In genomic region chr5:150485770-150486401, GRCh38 we compare ENCODE assay signal across 8 cellular contexts. TPM values are rescaled to one million over a fixed set of nuclear protein-coding genes. Genes with fewer than 3 reads are reported as not detected.
DNase-seq lines count a peak whose midpoint lies in the region; ATAC-seq, FAIRE-seq and TF ChIP-seq lines count a peak whose summit lies in the region.

No MANE protein-coding gene starts in this region.

- in situ Hi-C loops in SK-MEL-5 (cut with HindIII; ENCODE audit: low pct_unique_long_range_greater_than_20kb, low sequenced_read_pairs) (no loop called here), T47D (cut with HindIII; ENCODE audit: low pct_unique_long_range_greater_than_20kb, low sequenced_read_pairs) (no loop called here)

- H3K4me2 ChIP-seq in keratinocyte (ENCODE audit: control insufficient read depth, extremely low read depth, insufficient read depth, low read depth, low read length): peak overlapping the region; percentile 76

- peak; percentile 18 for ATAC-seq in GM21529 (IDR thresholded peaks at IDR 0.05; ENCODE audit: unreplicated experiment)
- ATAC-seq in HG02678 (IDR thresholded peaks at IDR 0.05; ENCODE audit: unreplicated experiment): no peak

- no peaks in the 10 kb centered on the region for H3K36me3 ChIP-seq in keratinocyte (ENCODE audit: control insufficient read depth in 2 of 2, extremely low read depth in 1 of 2, insufficient read depth in 2 of 2, low read length in 2 of 2)

- peak overlapping the region; percentile 54 for H3K27ac ChIP-seq in keratinocyte (ENCODE audit: control insufficient read depth, insufficient read depth, low read length)

- peak overlapping the region; percentile 62 for H2AFZ ChIP-seq in keratinocyte (ENCODE audit: control insufficient read depth, low read length)

- no peaks in the 10 kb centered on the region for H4K20me1 ChIP-seq in keratinocyte (ENCODE audit: control insufficient read depth, extremely low read depth, insufficient read depth, low read length)

- peaks cover 6% of the 10 kb centered on the region for H3K9me1 ChIP-seq in keratinocyte (ENCODE audit: control insufficient read depth, extremely low read depth, insufficient read depth, low read length)

- peak overlapping the region; percentile 62 to 78 (median 72) for H3K4me3 ChIP-seq in keratinocyte (ENCODE audit: control insufficient read depth in 2 of 3, extremely low read depth in 1 of 3, insufficient read depth in 2 of 3, low read depth in 1 of 3, low read length in 3 of 3)

- peak overlapping the region; percentile 87 for H3K9ac ChIP-seq in keratinocyte (ENCODE audit: control insufficient read depth, extremely low read depth, insufficient read depth, low read length)

- H3K4me1 ChIP-seq in keratinocyte (ENCODE audit: control insufficient read depth, extremely low read depth, insufficient read depth, low read length): peaks cover 40% of the 10 kb centered on the region

- H3K79me2 ChIP-seq in keratinocyte (ENCODE audit: control insufficient read depth, insufficient read depth, low read length): peaks cover 44% of the 10 kb centered on the region

- no peaks in the 10 kb centered on the region for H3K27me3 ChIP-seq in keratinocyte (ENCODE audit: control insufficient read depth, extremely low read depth, insufficient read depth, low read length)

- dilution Hi-C loops in keratinocyte (cut with MboI; ENCODE audit: extremely low pct_ligation_motif_present, low sequenced_read_pairs): no loop called here

- no peak for TF ChIP-seq CTCF in keratinocyte (optimal IDR thresholded peaks at IDR 0.05 in 1 of 3, IDR thresholded peaks at IDR 0.05 in 1 of 3, conservative IDR thresholded peaks at IDR 0.05 in 1 of 3; ENCODE audit: extremely low read depth in 1 of 3, insufficient read depth in 2 of 3, low read length in 3 of 3)

- peak; percentile 82 for DNase-seq in AG20443 (ENCODE audit: low spot score)
- peak; percentile 22 for DNase-seq in SK-MEL-5 (ENCODE audit: low read depth, low spot score)
- peak; percentile 62 to 85 for DNase-seq in T47D (ENCODE audit: low read depth in 1 of 2, low spot score in 1 of 2)
- DNase-seq in keratinocyte (ENCODE audit: low read depth, low spot score): no peak
- peak; percentile 53 for DNase-seq in stimulated activated CD4-positive, alpha-beta T cell treated with anti-CD3 and anti-CD28 coated beads, Interleukin-15, amount 100 ng/mL, for 24 hours
- DNase-seq in HUDEP-2 (lab: John Stamatoyannopoulos, UW; ENCODE audit: unreplicated experiment in 76 of 76): no peak

- no peak for FAIRE-seq in keratinocyte (lab: Jason Lieb, UNC)

- no peaks in the 10 kb centered on the region for H3K9me3 ChIP-seq in keratinocyte (ENCODE audit: control insufficient read depth, low read depth, low read length)

RNA-seq across cellular contexts. Expression of gene NDST1, which starts 22.0 kb away (rescaled TPM):
- 9.6 and 10.9 TPM in 2 replicates for total RNA-seq in SK-MEL-5 (2014; rRNA removed; shearing (Covaris generic))
- polyA plus RNA-seq in SK-MEL-5 (2015; cell fraction: cytosol; rRNA removed): 25.3 and 39.3 TPM in 2 replicates
- 16.7 and 33.0 TPM in 2 replicates for polyA plus RNA-seq in SK-MEL-5 (2015; cell fraction: nucleus; rRNA removed)
- 24.9 to 43.5 TPM (median 36.2 TPM) in 3 replicates for polyA plus RNA-seq in keratinocyte
- 8.3 TPM for polyA plus RNA-seq in keratinocyte (2011; ENCODE audit: low read depth)
- 31.9 and 37.2 TPM in 2 replicates for polyA plus RNA-seq in keratinocyte (2011; cell fraction: cytosol; rRNA removed)
- polyA plus RNA-seq in keratinocyte (2011; cell fraction: nucleus; rRNA removed): 106 and 123 TPM in 2 replicates
- 21.8 and 60.7 TPM in 2 replicates for polyA plus RNA-seq in keratinocyte (2012; ENCODE audit: low replicate concordance)
- 60.2 to 180 TPM (median 69.9 TPM) in 3 replicates for polyA minus RNA-seq in keratinocyte
- polyA minus RNA-seq in keratinocyte (2011; cell fraction: cytosol; rRNA and poly(A)+ RNA removed): 62.7 TPM
- 122 and 151 TPM in 2 replicates for polyA minus RNA-seq in keratinocyte (2011; cell fraction: nucleus; rRNA and poly(A)+ RNA removed)

RNA-seq across cellular contexts. Expression of gene RPS14, which starts 36.3 kb away (rescaled TPM):
- 2,665 and 2,807 TPM in 2 replicates for total RNA-seq in SK-MEL-5 (2014; rRNA removed; shearing (Covaris generic))
- polyA plus RNA-seq in SK-MEL-5 (2015; cell fraction: cytosol; rRNA removed): 2,027 and 2,592 TPM in 2 replicates
- polyA plus RNA-seq in SK-MEL-5 (2015; cell fraction: nucleus; rRNA removed): 301 and 412 TPM in 2 replicates
- polyA plus RNA-seq in keratinocyte: 3,540 to 4,624 TPM (median 3,588 TPM) in 3 replicates
- polyA plus RNA-seq in keratinocyte (2011; ENCODE audit: low read depth): 630 TPM
- 6,466 and 6,976 TPM in 2 replicates for polyA plus RNA-seq in keratinocyte (2011; cell fraction: cytosol; rRNA removed)
- 1,255 and 1,377 TPM in 2 replicates for polyA plus RNA-seq in keratinocyte (2011; cell fraction: nucleus; rRNA removed)
- 2,935 and 4,321 TPM in 2 replicates for polyA plus RNA-seq in keratinocyte (2012; ENCODE audit: low replicate concordance)
- polyA minus RNA-seq in keratinocyte: 778 to 1,315 TPM (median 1,196 TPM) in 3 replicates
- 781 TPM for polyA minus RNA-seq in keratinocyte (2011; cell fraction: cytosol; rRNA and poly(A)+ RNA removed)
- 129 and 187 TPM in 2 replicates for polyA minus RNA-seq in keratinocyte (2011; cell fraction: nucleus; rRNA and poly(A)+ RNA removed)

Comparison
In these comparisons a context has a peak if more than half of its experiments do, and no peak if none do; other contexts are left out.
1. DNase-seq: peak in AG20443 (single experiment), SK-MEL-5 (single experiment), T47D (2 of 2) and stimulated activated CD4-positive, alpha-beta T cell treated with anti-CD3 and anti-CD28 coated beads, Interleukin-15, amount 100 ng/mL, for 24 hours (single experiment); none in keratinocyte (single experiment) and HUDEP-2 (0 of 76).